In the genomic region with DNA sequence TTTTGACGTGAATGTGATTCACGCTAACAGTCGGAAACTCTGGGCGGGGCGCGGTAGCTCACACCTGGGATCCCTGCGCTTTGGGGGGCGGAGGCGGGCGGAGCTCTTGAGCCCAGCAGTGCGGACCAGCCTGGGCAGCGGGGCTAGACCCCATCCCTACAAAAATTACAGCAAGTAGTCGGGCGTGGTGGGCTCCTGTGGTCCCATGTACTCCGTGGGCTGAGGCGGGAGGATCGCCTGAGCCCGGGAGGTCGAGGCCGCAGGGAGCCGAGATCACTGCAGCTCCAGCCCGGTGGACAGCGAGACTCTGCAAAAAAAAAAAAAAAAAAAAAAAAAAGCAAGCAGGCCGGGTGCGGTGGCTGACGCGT, we compare ENCODE assay signal across 8 cellular contexts. TPM values are rescaled to one million over a fixed set of nuclear protein-coding genes. Genes with fewer than 3 reads are reported as not detected.
A peak's percentile ranks its signal among the peaks of the same experiment; 100 is the strongest.
DNase-seq lines count a peak whose midpoint lies in the region; ATAC-seq and TF ChIP-seq lines count a peak whose summit lies in the region.
"Not testable (repeated sequence)": the region's sequence is repeated elsewhere in the genome, so short reads cannot be mapped to it uniquely, and the experiment has no call there.

No MANE protein-coding gene starts in this region.

- H3K27me3 ChIP-seq in adipocyte (replicated peaks; ENCODE audit: control insufficient read depth, insufficient read depth, low read length); cardiac muscle cell; neutrophil: not testable (repeated sequence)

- CTCF ChIA-PET in WTC11 (lab: Charles Lee), result not testable (repeated sequence)

- POLR2A ChIA-PET in WTC11 (lab: Charles Lee), result not testable (repeated sequence)

- H3K4me3 Mint-ChIP-seq in WTC11, result peak overlapping the region; percentile 56
- H3K4me3 Mint-ChIP-seq in stimulated activated naive CD8-positive, alpha-beta T cell treated with anti-CD3 and anti-CD28 coated beads, Interleukin-15, amount 100 ng/mL, for 72 hours, result peak overlapping the region; percentile 80 to 81

- not testable (repeated sequence) for H3K4me1 ChIP-seq in adipocyte (ENCODE audit: control insufficient read depth, insufficient read depth, low read length); cardiac muscle cell (ENCODE audit: low read depth); neutrophil (ENCODE audit: control insufficient read depth in 1 of 2, insufficient read depth in 1 of 2, low read depth in 1 of 2, low read length in 1 of 2)

- H3K27ac ChIP-seq in cardiac muscle cell, result not testable (repeated sequence)
- H3K27ac ChIP-seq in neutrophil, result peak overlapping the region; percentile 35

- TF ChIP-seq CTCF in WTC11 (IDR thresholded peaks at IDR 0.05); cardiac muscle cell (IDR thresholded peaks at IDR 0.05; ENCODE audit: low read depth, low read length); neutrophil (IDR thresholded peaks at IDR 0.05): not testable (repeated sequence)

- peak overlapping the region; percentile 29 for H3K9ac ChIP-seq in adipocyte (ENCODE audit: low read length)

- not testable (repeated sequence) for H3K4me1 Mint-ChIP-seq in WTC11
- peaks cover 50% of the 10 kb centered on the region for H3K4me1 Mint-ChIP-seq in stimulated activated naive CD8-positive, alpha-beta T cell treated with anti-CD3 and anti-CD28 coated beads, Interleukin-15, amount 100 ng/mL, for 72 hours

- ATAC-seq in GM18499 (IDR thresholded peaks at IDR 0.05; ENCODE audit: insufficient read depth, unreplicated experiment) (peak; percentile 28), GM21786 (IDR thresholded peaks at IDR 0.05; ENCODE audit: unreplicated experiment) (peak; percentile 44), HG03432 (IDR thresholded peaks at IDR 0.05; ENCODE audit: unreplicated experiment) (peak; percentile 69), WTC11 (peak; percentile 50)
- ATAC-seq in stimulated activated naive CD8-positive, alpha-beta T cell treated with anti-CD3 and anti-CD28 coated beads, Interleukin-15, amount 100 ng/mL, for 72 hours, result peak; percentile 55

- H3K9me3 ChIP-seq in adipocyte (ENCODE audit: control insufficient read depth, low read length); cardiac muscle cell (ENCODE audit: low read depth); neutrophil: not testable (repeated sequence)

- not testable (repeated sequence) for H3K36me3 ChIP-seq in adipocyte (ENCODE audit: control insufficient read depth, insufficient read depth, low read length, severe bottlenecking); cardiac muscle cell
- peaks cover 11% of the 10 kb centered on the region for H3K36me3 ChIP-seq in neutrophil

- H3K27ac Mint-ChIP-seq in WTC11, result not testable (repeated sequence)
- peak overlapping the region; percentile 81 to 93 for H3K27ac Mint-ChIP-seq in stimulated activated naive CD8-positive, alpha-beta T cell treated with anti-CD3 and anti-CD28 coated beads, Interleukin-15, amount 100 ng/mL, for 72 hours

- peak overlapping the region; percentile 54 for H3K4me3 ChIP-seq in adipocyte (ENCODE audit: low read length)
- peak overlapping the region; percentile 43 for H3K4me3 ChIP-seq in cardiac muscle cell
- peak overlapping the region; percentile 49 to 66 for H3K4me3 ChIP-seq in neutrophil (ENCODE audit: low read depth in 1 of 2, low read length in 1 of 2)

- H3K27me3 Mint-ChIP-seq in WTC11 (ENCODE audit: low read depth); stimulated activated naive CD8-positive, alpha-beta T cell treated with anti-CD3 and anti-CD28 coated beads, Interleukin-15, amount 100 ng/mL, for 72 hours: not testable (repeated sequence)

- not testable (repeated sequence) for H3K36me3 Mint-ChIP-seq in WTC11

- not testable (repeated sequence) for DNase-seq in WTC11 (ENCODE audit: low spot score); adipocyte (ENCODE audit: low read depth); cardiac muscle cell (ENCODE audit: low read depth in 1 of 2, low spot score in 1 of 2); stimulated activated naive CD8-positive, alpha-beta T cell treated with anti-CD3 and anti-CD28 coated beads, Interleukin-15, amount 100 ng/mL, for 72 hours

- H3K9me3 Mint-ChIP-seq in WTC11; stimulated activated naive CD8-positive, alpha-beta T cell treated with anti-CD3 and anti-CD28 coated beads, Interleukin-15, amount 100 ng/mL, for 72 hours: not testable (repeated sequence)

RNA-seq across cellular contexts. Expression of gene TNK2, which starts 46.4 kb away (rescaled TPM):
- 58.4 to 65.1 TPM (median 61.6 TPM) in 3 replicates for total RNA-seq in WTC11 (2021)
- 61.5 and 95.3 TPM in 2 replicates for total RNA-seq in cardiac muscle cell
- polyA plus RNA-seq in cardiac muscle cell, result 26.1 and 29.8 TPM in 2 replicates
